Comparison of ENCODE assay signal across 8 cellular contexts in genomic region chr11:9060700-9061111, GRCh38. TPM values are rescaled to one million over a fixed set of nuclear protein-coding genes. Genes with fewer than 3 reads are reported as not detected.
DNase-seq lines count a peak whose midpoint lies in the region; ATAC-seq lines count a peak whose summit lies in the region.

No MANE protein-coding gene starts in this region.

- peak; percentile 98 for ATAC-seq in GM21825 (IDR thresholded peaks at IDR 0.05; ENCODE audit: unreplicated experiment)

- H3K4me3 Mint-ChIP-seq in activated T-helper 2 cell treated with anti-CD3 and anti-CD28 coated beads, Interferon-gamma antibody, Interleukin-2, Interleukin-4, amounts not matched to agents 10 μg/mL and 5 μg/mL and 100 μg/mL, durations not matched to agents 14 hours and 24 hours and 36 hours (ENCODE audit: low read depth): no peak overlapping the region

- intact Hi-C loops in activated T-helper 2 cell treated with anti-CD3 and anti-CD28 coated beads, Interferon-gamma antibody, Interleukin-2, Interleukin-4, amounts not matched to agents 10 μg/mL and 5 μg/mL and 100 μg/mL, durations not matched to agents 14 hours and 24 hours and 36 hours (cut with micrococcal nuclease): loop anchor here (2.0 to 5.0 kb wide), 5 partner anchors 43 to 192 kb away; no protein-coding TSS in a partner anchor

- H3K27ac Mint-ChIP-seq in activated T-helper 2 cell treated with anti-CD3 and anti-CD28 coated beads, Interferon-gamma antibody, Interleukin-2, Interleukin-4, amounts not matched to agents 10 μg/mL and 5 μg/mL and 100 μg/mL, durations not matched to agents 14 hours and 24 hours and 36 hours: peak overlapping the region; percentile 14

- H3K9me3 Mint-ChIP-seq in activated T-helper 2 cell treated with anti-CD3 and anti-CD28 coated beads, Interferon-gamma antibody, Interleukin-2, Interleukin-4, amounts not matched to agents 10 μg/mL and 5 μg/mL and 100 μg/mL, durations not matched to agents 14 hours and 24 hours and 36 hours: no peaks in the 10 kb centered on the region

- DNase-seq in NCI-H524 (lab: John Stamatoyannopoulos, UW) (peak; percentile 5 to 37), NCI-H524 treated with DMSO at 0.1 percent for 48 hours (lab: John Stamatoyannopoulos, UW) (no peak), glomerular visceral epithelial cell (ENCODE audit: extremely low spot score) (no peak), NCI-H2029 treated with DMSO at 0.1 percent for 48 hours (lab: John Stamatoyannopoulos, UW) (no peak)
- DNase-seq in activated T-helper 2 cell treated with anti-CD3 and anti-CD28 coated beads, Interferon-gamma antibody, Interleukin-2, Interleukin-4, amounts not matched to agents 10 μg/mL and 5 μg/mL and 100 μg/mL, durations not matched to agents 14 hours and 24 hours and 36 hours (ENCODE audit: low spot score): peak; percentile 68
- DNase-seq in stimulated activated CD4-positive, alpha-beta T cell treated with anti-CD3 and anti-CD28 coated beads, TNF-alpha, amount 100 ng/mL, for 24 hours (ENCODE audit: low read depth in 3 of 3): peak; percentile 3 to 67 (median 21)

- no peaks in the 10 kb centered on the region for H3K36me3 Mint-ChIP-seq in activated T-helper 2 cell treated with anti-CD3 and anti-CD28 coated beads, Interferon-gamma antibody, Interleukin-2, Interleukin-4, amounts not matched to agents 10 μg/mL and 5 μg/mL and 100 μg/mL, durations not matched to agents 14 hours and 24 hours and 36 hours (ENCODE audit: low read depth)

- peak overlapping the region; percentile 30 for H3K27ac ChIP-seq in KOPT-K1 (ENCODE audit: low read depth, low read length, poor library complexity, severe bottlenecking)

- H3K36me3 ChIP-seq in KOPT-K1 (ENCODE audit: insufficient read depth, low read length): no peaks in the 10 kb centered on the region

- no peaks in the 10 kb centered on the region for H3K9me3 ChIP-seq in KOPT-K1 (ENCODE audit: insufficient read depth, low read length, poor library complexity, severe bottlenecking)

- peaks cover 19% of the 10 kb centered on the region for H3K27me3 Mint-ChIP-seq in activated T-helper 2 cell treated with anti-CD3 and anti-CD28 coated beads, Interferon-gamma antibody, Interleukin-2, Interleukin-4, amounts not matched to agents 10 μg/mL and 5 μg/mL and 100 μg/mL, durations not matched to agents 14 hours and 24 hours and 36 hours (ENCODE audit: low read depth)

- peaks cover 30% of the 10 kb centered on the region for H3K4me1 Mint-ChIP-seq in activated T-helper 2 cell treated with anti-CD3 and anti-CD28 coated beads, Interferon-gamma antibody, Interleukin-2, Interleukin-4, amounts not matched to agents 10 μg/mL and 5 μg/mL and 100 μg/mL, durations not matched to agents 14 hours and 24 hours and 36 hours (ENCODE audit: low read depth)

RNA-seq across cellular contexts. Expression of gene SCUBE2, which starts 30.7 kb away (rescaled TPM):
- total RNA-seq in activated T-helper 2 cell treated with anti-CD3 and anti-CD28 coated beads, Interferon-gamma antibody, Interleukin-2, Interleukin-4, amounts not matched to agents 10 μg/mL and 5 μg/mL and 100 μg/mL, durations not matched to agents 14 hours and 24 hours and 36 hours: 0.18 TPM in 1 of 2 replicates, not detected in the other

RNA-seq across cellular contexts. Expression of gene NRIP3, which starts 56.9 kb away (rescaled TPM):
- 5.0 and 5.5 TPM in 2 replicates for total RNA-seq in activated T-helper 2 cell treated with anti-CD3 and anti-CD28 coated beads, Interferon-gamma antibody, Interleukin-2, Interleukin-4, amounts not matched to agents 10 μg/mL and 5 μg/mL and 100 μg/mL, durations not matched to agents 14 hours and 24 hours and 36 hours

Comparison
In these comparisons a context has a peak if more than half of its experiments do, and no peak if none do; other contexts are left out.
1. DNase-seq: peak in NCI-H524 (2 of 2), activated T-helper 2 cell treated with anti-CD3 and anti-CD28 coated beads, Interferon-gamma antibody, Interleukin-2, Interleukin-4, amounts not matched to agents 10 μg/mL and 5 μg/mL and 100 μg/mL, durations not matched to agents 14 hours and 24 hours and 36 hours (single experiment) and stimulated activated CD4-positive, alpha-beta T cell treated with anti-CD3 and anti-CD28 coated beads, TNF-alpha, amount 100 ng/mL, for 24 hours (3 of 3); none in NCI-H524 treated with DMSO at 0.1 percent for 48 hours (single experiment), glomerular visceral epithelial cell (single experiment) and NCI-H2029 treated with DMSO at 0.1 percent for 48 hours (single experiment).